ENCODE assay signal across 14 cellular contexts in genomic region chr2:37800176-37800835, GRCh38.
"Had no signal": no experiment of that assay in that cellular context is flagged by ENCODE, and none has a peak within 500 bp of the region (broad histone marks: within the 10 kb centered on the region; RNA-seq: fewer than 3 reads in every experiment).

No MANE protein-coding gene starts in this region.

- H3K4me3 Mint-ChIP-seq: activated naive CD8-positive, alpha-beta T cell treated with anti-CD3 and anti-CD28 coated beads for 36 hours; neural progenitor cell had no signal

- H3K9me3 ChIP-seq: pancreas, stomach, thoracic aorta, uterus had no signal

- ATAC-seq: left ventricle myocardium superior, pancreas had no signal

- H3K9me3 Mint-ChIP-seq: activated naive CD8-positive, alpha-beta T cell treated with anti-CD3 and anti-CD28 coated beads for 36 hours; neural progenitor cell had no signal

- H3K36me3 ChIP-seq: neural progenitor cell, pancreas, stomach, thoracic aorta, uterus had no signal

- H3K4me2 ChIP-seq: neural progenitor cell had no signal

- H3K4me3 ChIP-seq: neural progenitor cell, pancreas, skin epidermis, stomach, thoracic aorta, uterus had no signal

- H3K27me3 Mint-ChIP-seq: activated naive CD8-positive, alpha-beta T cell treated with anti-CD3 and anti-CD28 coated beads for 36 hours had no signal

- H3K36me3 Mint-ChIP-seq: activated naive CD8-positive, alpha-beta T cell treated with anti-CD3 and anti-CD28 coated beads for 36 hours; neural progenitor cell had no signal

- FAIRE-seq: keratinocyte, pancreas had no signal

- DNase-seq: activated effector memory CD4-positive, alpha-beta T cell treated with Interleukin-2 at 50 U/mL for 16 hours; activated naive CD8-positive, alpha-beta T cell treated with anti-CD3 and anti-CD28 coated beads for 36 hours; activated T-cell treated with anti-CD3 and anti-CD28 coated beads, Interleukin-2, amount 50 U/mL, for 1 hour; cerebellar nuclear complex; dermis blood vessel endothelial cell; left ventricle myocardium superior; mesendoderm; pancreas; stomach; uterus had no signal

- H3K4me1 Mint-ChIP-seq: neural progenitor cell had no signal

- H3K27ac Mint-ChIP-seq: activated naive CD8-positive, alpha-beta T cell treated with anti-CD3 and anti-CD28 coated beads for 36 hours; neural progenitor cell had no signal

- H2AFZ ChIP-seq: neural progenitor cell had no signal

- H3K27me3 ChIP-seq: neural progenitor cell, pancreas, stomach, uterus had no signal

- H3K9ac ChIP-seq: neural progenitor cell had no signal

- H3K4me1 ChIP-seq: neural progenitor cell, pancreas, uterus had no signal

- H3K27ac ChIP-seq: neural progenitor cell, pancreas, skin epidermis, stomach, thoracic aorta had no signal
